28 cellular contexts compared by ENCODE assay signal in the genomic region with DNA sequence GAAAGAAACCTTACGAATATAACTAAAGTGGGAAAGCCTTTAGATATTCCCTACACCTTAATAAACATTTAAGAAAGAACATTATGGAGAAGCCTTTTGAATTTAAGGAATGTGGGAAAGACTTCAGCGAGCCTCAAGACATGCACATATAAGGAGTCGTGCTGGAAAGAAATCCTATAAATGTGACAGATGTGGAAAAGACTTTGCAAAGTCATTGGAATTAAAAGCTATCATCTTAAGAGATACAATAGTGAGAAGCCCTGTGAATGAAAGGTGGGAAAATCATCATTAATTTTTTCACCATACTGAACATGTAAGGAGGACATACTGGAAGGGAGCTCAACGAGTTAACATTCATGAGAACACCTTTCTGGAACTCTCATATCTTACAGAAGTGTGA.
"Had no signal": no experiment of that assay in that cellular context is flagged by ENCODE, and none has a peak within 500 bp of the region (broad histone marks: within the 10 kb centered on the region; RNA-seq: fewer than 3 reads in every experiment).

No MANE protein-coding gene starts in this region.

- H3K9me3 ChIP-seq: colonic mucosa had no signal

- ATAC-seq: effector memory CD8-positive, alpha-beta T cell; esophagus mucosa; foreskin keratinocyte; gastrocnemius medialis; gastroesophageal sphincter; heart left ventricle; heart right ventricle had no signal

- FAIRE-seq: colon, endometrium, endothelial cell of umbilical vein, frontal cortex had no signal

- H3K27me3 ChIP-seq: colonic mucosa, esophagus muscularis mucosa, esophagus squamous epithelium, foreskin keratinocyte, gastrocnemius medialis, gastroesophageal sphincter, heart left ventricle, heart right ventricle had no signal

- H3K4me1 ChIP-seq: colonic mucosa, esophagus squamous epithelium, foreskin keratinocyte, gastrocnemius medialis had no signal

- DNase-seq: colonic mucosa; cortex of kidney; dermis blood vessel endothelial cell; dorsolateral prefrontal cortex; effector CD4-positive, alpha-beta T cell; effector CD8-positive, alpha-beta T cell; effector memory CD4-positive, alpha-beta T cell; effector memory CD8-positive, alpha-beta T cell; endodermal cell; erythroblast; esophagus squamous epithelium; foreskin fibroblast; foreskin keratinocyte; foreskin melanocyte; gastrocnemius medialis; glutamatergic neuron; head of caudate nucleus; heart left ventricle; heart right ventricle had no signal

- H3K36me3 ChIP-seq: colonic mucosa, esophagus muscularis mucosa, esophagus squamous epithelium, gastrocnemius medialis, gastroesophageal sphincter, heart left ventricle, heart right ventricle had no signal

- H3K4me3 ChIP-seq: colonic mucosa, coronary artery, dorsolateral prefrontal cortex, esophagus muscularis mucosa, esophagus squamous epithelium, gastrocnemius medialis, gastroesophageal sphincter, heart left ventricle, heart right ventricle had no signal

- H3K27ac ChIP-seq: colonic mucosa, coronary artery, epithelial cell of prostate, esophagus muscularis mucosa, esophagus squamous epithelium, foreskin keratinocyte, gastrocnemius medialis, gastroesophageal sphincter, heart left ventricle, heart right ventricle had no signal
